Comparison of ENCODE assay signal across 11 cellular contexts in genomic region chr9:120893917-120894316, GRCh38. TPM values are rescaled to one million over a fixed set of nuclear protein-coding genes. Genes with fewer than 3 reads are reported as not detected.
DNase-seq lines count a peak whose midpoint lies in the region; ATAC-seq and TF ChIP-seq lines count a peak whose summit lies in the region.
"Had no signal": no experiment of that assay in that cellular context is flagged by ENCODE, and none has a peak within 500 bp of the region (broad histone marks: within the 10 kb centered on the region; RNA-seq: fewer than 3 reads in every experiment).

No MANE protein-coding gene starts in this region.

- DNase-seq in Right ventricle myocardium inferior (ENCODE audit: missing footprints) (no peak), Right ventricle myocardium superior (no peak), upper lobe of right lung (no peak), HT-29 (ENCODE audit: low spot score) (no peak), glomerular visceral epithelial cell (ENCODE audit: extremely low spot score) (no peak)
- no peak for DNase-seq in activated T-helper 1 cell treated with anti-CD3 and anti-CD28 coated beads, Interleukin-12 subunit alpha, Interleukin-12 subunit beta, Interleukin-2, Interleukin-4 antibody, amounts not matched to agents 30 ng/mL and 10 ng/mL and 1 ng/mL, durations not matched to agents 14 hours and 24 hours and 36 hours (ENCODE audit: low spot score)
- DNase-seq: BE2C, NCI-H2107 had no signal

- H3K27ac ChIP-seq in layer of hippocampus (ENCODE audit: low read depth, low read length) (peak overlapping the region; percentile 38), upper lobe of right lung (peak overlapping the region; percentile 58)

- TF ChIP-seq CTCF in upper lobe of right lung (IDR thresholded peaks at IDR 0.05), result no peak

- ATAC-seq in Right ventricle myocardium inferior (peak; percentile 12), Right ventricle myocardium superior (ENCODE audit: poor library complexity) (no peak), upper lobe of right lung (no peak), GM19455 (IDR thresholded peaks at IDR 0.05; ENCODE audit: unreplicated experiment) (no peak)

- no peaks in the 10 kb centered on the region for H3K9me3 Mint-ChIP-seq in activated T-helper 1 cell treated with anti-CD3 and anti-CD28 coated beads, Interleukin-12 subunit alpha, Interleukin-12 subunit beta, Interleukin-2, Interleukin-4 antibody, amounts not matched to agents 30 ng/mL and 10 ng/mL and 1 ng/mL, durations not matched to agents 14 hours and 24 hours and 36 hours
- H3K9me3 Mint-ChIP-seq: IgD-negative memory B cell had no signal

- peak overlapping the region; percentile 99 for H3K27ac Mint-ChIP-seq in activated T-helper 1 cell treated with anti-CD3 and anti-CD28 coated beads, Interleukin-12 subunit alpha, Interleukin-12 subunit beta, Interleukin-2, Interleukin-4 antibody, amounts not matched to agents 30 ng/mL and 10 ng/mL and 1 ng/mL, durations not matched to agents 14 hours and 24 hours and 36 hours

- H3K4me3 Mint-ChIP-seq in activated T-helper 1 cell treated with anti-CD3 and anti-CD28 coated beads, Interleukin-12 subunit alpha, Interleukin-12 subunit beta, Interleukin-2, Interleukin-4 antibody, amounts not matched to agents 30 ng/mL and 10 ng/mL and 1 ng/mL, durations not matched to agents 14 hours and 24 hours and 36 hours, result no peak overlapping the region

- H3K27me3 ChIP-seq in layer of hippocampus (ENCODE audit: control insufficient read depth, insufficient read depth, low read length), result no peaks in the 10 kb centered on the region
- H3K27me3 ChIP-seq in upper lobe of right lung, result no peaks in the 10 kb centered on the region
- H3K27me3 ChIP-seq: BE2C had no signal

- H3K36me3 Mint-ChIP-seq in activated T-helper 1 cell treated with anti-CD3 and anti-CD28 coated beads, Interleukin-12 subunit alpha, Interleukin-12 subunit beta, Interleukin-2, Interleukin-4 antibody, amounts not matched to agents 30 ng/mL and 10 ng/mL and 1 ng/mL, durations not matched to agents 14 hours and 24 hours and 36 hours (ENCODE audit: low read depth), result peaks cover 22% of the 10 kb centered on the region
- H3K36me3 Mint-ChIP-seq: IgD-negative memory B cell had no signal

- peaks cover 78% of the 10 kb centered on the region for H3K4me1 Mint-ChIP-seq in activated T-helper 1 cell treated with anti-CD3 and anti-CD28 coated beads, Interleukin-12 subunit alpha, Interleukin-12 subunit beta, Interleukin-2, Interleukin-4 antibody, amounts not matched to agents 30 ng/mL and 10 ng/mL and 1 ng/mL, durations not matched to agents 14 hours and 24 hours and 36 hours (ENCODE audit: low read depth)

- H3K4me3 ChIP-seq in upper lobe of right lung, result no peak overlapping the region

- no peaks in the 10 kb centered on the region for H3K36me3 ChIP-seq in upper lobe of right lung
- H3K36me3 ChIP-seq: BE2C had no signal

- intact Hi-C loops in Right ventricle myocardium inferior (cut with DNase I), result loop anchor here (2.0 kb wide), 1 partner anchor 25 kb away; no protein-coding TSS in a partner anchor
- intact Hi-C loops in Right ventricle myocardium superior (cut with DNase I), result no loop called here
- intact Hi-C loops in activated T-helper 1 cell treated with anti-CD3 and anti-CD28 coated beads, Interleukin-12 subunit alpha, Interleukin-12 subunit beta, Interleukin-2, Interleukin-4 antibody, amounts not matched to agents 30 ng/mL and 10 ng/mL and 1 ng/mL, durations not matched to agents 14 hours and 24 hours and 36 hours (cut with micrococcal nuclease), result loop anchor here (1.0 to 5.0 kb wide), 2 partner anchors 9 to 1913 kb away; no protein-coding TSS in a partner anchor
- intact Hi-C loops in upper lobe of right lung (cut with DNase I), result no loop called here

- H3K9me3 ChIP-seq in upper lobe of right lung, result no peaks in the 10 kb centered on the region
- H3K9me3 ChIP-seq: BE2C had no signal

- peaks cover 39% of the 10 kb centered on the region for H3K4me1 ChIP-seq in upper lobe of right lung
- H3K4me1 ChIP-seq: BE2C had no signal

- no peaks in the 10 kb centered on the region for H3K27me3 Mint-ChIP-seq in activated T-helper 1 cell treated with anti-CD3 and anti-CD28 coated beads, Interleukin-12 subunit alpha, Interleukin-12 subunit beta, Interleukin-2, Interleukin-4 antibody, amounts not matched to agents 30 ng/mL and 10 ng/mL and 1 ng/mL, durations not matched to agents 14 hours and 24 hours and 36 hours (ENCODE audit: insufficient read depth)
- H3K27me3 Mint-ChIP-seq: IgD-negative memory B cell had no signal

RNA-seq across cellular contexts. Expression of gene PHF19, which starts 16.9 kb away (rescaled TPM):
- total RNA-seq in Right ventricle myocardium inferior (13.2 TPM), Right ventricle myocardium superior (11.9 TPM), upper lobe of right lung (19.0 TPM)
- total RNA-seq in activated T-helper 1 cell treated with anti-CD3 and anti-CD28 coated beads, Interleukin-12 subunit alpha, Interleukin-12 subunit beta, Interleukin-2, Interleukin-4 antibody, amounts not matched to agents 30 ng/mL and 10 ng/mL and 1 ng/mL, durations not matched to agents 14 hours and 24 hours and 36 hours, result 134 and 142 TPM in 2 replicates
- total RNA-seq in HT-29 (2014; rRNA removed; shearing (Covaris generic)), result 100 and 106 TPM in 2 replicates

RNA-seq across cellular contexts. Expression of gene TRAF1, which starts 32.7 kb away (rescaled TPM):
- 2.1 TPM for total RNA-seq in Right ventricle myocardium inferior
- total RNA-seq in Right ventricle myocardium superior, result 2.2 TPM
- total RNA-seq in activated T-helper 1 cell treated with anti-CD3 and anti-CD28 coated beads, Interleukin-12 subunit alpha, Interleukin-12 subunit beta, Interleukin-2, Interleukin-4 antibody, amounts not matched to agents 30 ng/mL and 10 ng/mL and 1 ng/mL, durations not matched to agents 14 hours and 24 hours and 36 hours, result 136 and 138 TPM in 2 replicates
- 6.0 TPM for total RNA-seq in upper lobe of right lung
- total RNA-seq in HT-29 (2014; rRNA removed; shearing (Covaris generic)), result 0.41 and 0.73 TPM in 2 replicates

RNA-seq across cellular contexts. Expression of gene PSMD5, which starts 51.2 kb away (rescaled TPM):
- total RNA-seq in Right ventricle myocardium inferior (15.3 TPM), Right ventricle myocardium superior (14.3 TPM), upper lobe of right lung (38.2 TPM)
- total RNA-seq in activated T-helper 1 cell treated with anti-CD3 and anti-CD28 coated beads, Interleukin-12 subunit alpha, Interleukin-12 subunit beta, Interleukin-2, Interleukin-4 antibody, amounts not matched to agents 30 ng/mL and 10 ng/mL and 1 ng/mL, durations not matched to agents 14 hours and 24 hours and 36 hours, result 57.7 and 59.2 TPM in 2 replicates
- total RNA-seq in HT-29 (2014; rRNA removed; shearing (Covaris generic)), result 17.4 and 26.5 TPM in 2 replicates

Comparison
In these comparisons a context has a peak if more than half of its experiments do, and no peak if none do; other contexts are left out.
1. intact Hi-C loops: an anchor here in Right ventricle myocardium inferior (2.0 kb wide) and activated T-helper 1 cell treated with anti-CD3 and anti-CD28 coated beads, Interleukin-12 subunit alpha, Interleukin-12 subunit beta, Interleukin-2, Interleukin-4 antibody, amounts not matched to agents 30 ng/mL and 10 ng/mL and 1 ng/mL, durations not matched to agents 14 hours and 24 hours and 36 hours (1.0 to 5.0 kb wide); none called in Right ventricle myocardium superior and upper lobe of right lung.
2. RNA of gene TRAF1, which starts 32.7 kb away (total RNA-seq): 136 to 138 TPM in activated T-helper 1 cell treated with anti-CD3 and anti-CD28 coated beads, Interleukin-12 subunit alpha, Interleukin-12 subunit beta, Interleukin-2, Interleukin-4 antibody, amounts not matched to agents 30 ng/mL and 10 ng/mL and 1 ng/mL, durations not matched to agents 14 hours and 24 hours and 36 hours; 6.0 TPM in upper lobe of right lung (single experiment), 2.2 TPM in Right ventricle myocardium superior (single experiment), 2.1 TPM in Right ventricle myocardium inferior (single experiment) and 0.41 to 0.73 TPM in HT-29; every median in the first group is over 10 times any median in the second.